ENCODE assay signal across 25 cellular contexts in the genomic region with DNA sequence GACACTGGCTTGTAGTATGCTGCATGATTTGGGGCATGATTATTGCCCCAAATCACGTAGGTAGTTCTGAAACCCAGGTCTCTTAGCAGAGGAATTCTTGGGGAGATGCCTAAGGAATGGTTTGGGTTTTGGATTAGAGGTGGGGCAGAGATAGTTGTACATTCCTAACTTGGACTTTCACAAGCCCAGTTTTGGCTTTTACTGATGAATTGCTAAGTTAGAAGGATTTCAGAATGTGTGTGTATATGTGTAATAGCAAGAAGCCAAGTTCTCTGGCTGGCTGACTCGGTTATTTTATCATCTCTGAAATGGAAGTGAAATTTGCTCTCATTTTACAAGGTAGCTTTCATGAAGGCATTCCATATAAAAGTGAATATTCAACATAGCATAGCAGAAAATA.
"Had no signal": no experiment of that assay in that cellular context is flagged by ENCODE, and none has a peak within 500 bp of the region (broad histone marks: within the 10 kb centered on the region; RNA-seq: fewer than 3 reads in every experiment).

No MANE protein-coding gene starts in this region.

- H3K27me3 Mint-ChIP-seq: activated B cell treated with CpG ODN at 0.5 μM for 24 hours; activated CD4-positive, alpha-beta memory T cell treated with anti-CD3 and anti-CD28 coated beads for 36 hours; activated CD4-positive, alpha-beta T cell treated with anti-CD3 and anti-CD28 coated beads, Interleukin-2, amount 10 ng/mL, durations not matched to agents 7 days and 5 days; activated naive CD8-positive, alpha-beta T cell treated with anti-CD3 and anti-CD28 coated beads, Interleukin-2, amount 10 ng/mL, durations not matched to agents 7 days and 5 days had no signal

- H3K27me3 ChIP-seq: MG63 had no signal

- FAIRE-seq: bronchial epithelial cell, TTC549 had no signal

- H3K4me3 ChIP-seq: MG63 had no signal

- H3K9me3 ChIP-seq: MG63 had no signal

- H3K27ac Mint-ChIP-seq: activated B cell treated with CpG ODN at 0.5 μM for 24 hours; activated CD4-positive, alpha-beta memory T cell treated with anti-CD3 and anti-CD28 coated beads for 36 hours; activated CD4-positive, alpha-beta T cell treated with anti-CD3 and anti-CD28 coated beads, Interleukin-2, amount 10 ng/mL, durations not matched to agents 7 days and 5 days; activated naive CD8-positive, alpha-beta T cell treated with anti-CD3 and anti-CD28 coated beads, Interleukin-2, amount 10 ng/mL, durations not matched to agents 7 days and 5 days had no signal

- H3K4me1 Mint-ChIP-seq: activated B cell treated with CpG ODN at 0.5 μM for 24 hours had no signal

- H3K9me3 Mint-ChIP-seq: activated B cell treated with CpG ODN at 0.5 μM for 24 hours; activated CD4-positive, alpha-beta memory T cell treated with anti-CD3 and anti-CD28 coated beads for 36 hours; activated CD4-positive, alpha-beta T cell treated with anti-CD3 and anti-CD28 coated beads, Interleukin-2, amount 10 ng/mL, durations not matched to agents 7 days and 5 days; activated naive CD8-positive, alpha-beta T cell treated with anti-CD3 and anti-CD28 coated beads, Interleukin-2, amount 10 ng/mL, durations not matched to agents 7 days and 5 days had no signal

- DNase-seq: activated B cell treated with CpG ODN at 0.5 μM for 24 hours; activated CD4-positive, alpha-beta memory T cell treated with anti-CD3 and anti-CD28 coated beads for 36 hours; activated CD4-positive, alpha-beta T cell treated with anti-CD3 and anti-CD28 coated beads, Interleukin-2, amount 10 ng/mL, durations not matched to agents 7 days and 5 days; activated naive CD4-positive, alpha-beta T cell treated with anti-CD3 and anti-CD28 coated beads, Interleukin-2, amount 50 U/mL, for 16 hours; activated naive CD8-positive, alpha-beta T cell treated with anti-CD3 and anti-CD28 coated beads, Interleukin-2, amount 10 ng/mL, durations not matched to agents 7 days and 5 days; activated T-cell treated with anti-CD3 and anti-CD28 coated beads for 4 hours; activated T-cell treated with anti-CD3 and anti-CD28 coated beads, Interleukin-2, amount 50 U/mL, for 48 hours; aorta; central memory CD4-positive, alpha-beta T cell; MG63; MV-4-11; NCI-H1092 treated with DMSO at 0.1 percent for 48 hours; NCI-H1417 treated with DMSO at 0.1 percent for 48 hours; NCI-H1694; NCI-H2029; NCI-H2107; NCI-H2171 treated with DMSO at 0.1 percent for 48 hours; NCI-H226; NCI-H526; NCI-H82; SIG-M5; T-helper 2 cell; T1000 had no signal

- H3K4me3 Mint-ChIP-seq: activated B cell treated with CpG ODN at 0.5 μM for 24 hours; activated CD4-positive, alpha-beta memory T cell treated with anti-CD3 and anti-CD28 coated beads for 36 hours; activated CD4-positive, alpha-beta T cell treated with anti-CD3 and anti-CD28 coated beads, Interleukin-2, amount 10 ng/mL, durations not matched to agents 7 days and 5 days; activated naive CD8-positive, alpha-beta T cell treated with anti-CD3 and anti-CD28 coated beads, Interleukin-2, amount 10 ng/mL, durations not matched to agents 7 days and 5 days had no signal

- H3K36me3 ChIP-seq: MG63 had no signal
